ENCODE assay signal across 22 cellular contexts in the genomic region with DNA sequence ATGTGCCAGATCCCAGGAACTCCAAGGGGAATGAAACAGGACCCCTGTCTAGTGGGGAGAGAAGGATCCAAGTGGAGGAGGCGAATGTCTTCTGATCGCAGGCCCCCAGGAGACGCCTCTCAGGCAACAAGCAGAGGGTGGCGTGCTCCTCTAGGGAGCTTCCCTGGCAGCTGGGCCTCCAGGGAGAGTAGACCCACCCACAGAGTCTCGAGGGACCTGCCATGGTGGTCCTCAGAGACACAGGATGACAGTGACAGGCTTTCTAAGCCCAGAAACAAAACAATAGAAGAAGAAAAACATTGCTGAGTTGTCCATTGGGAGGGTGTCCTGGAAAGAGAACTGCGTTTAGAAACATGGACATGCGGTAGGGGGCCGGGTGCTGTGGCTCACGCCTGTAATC.
"Had no signal": no experiment of that assay in that cellular context is flagged by ENCODE, and none has a peak within 500 bp of the region (broad histone marks: within the 10 kb centered on the region; RNA-seq: fewer than 3 reads in every experiment).

No MANE protein-coding gene starts in this region.

- H3K27ac ChIP-seq: coronary artery, hepatocyte, neutrophil, psoas muscle, right lobe of liver, testis, tibial nerve had no signal

- H3K9me3 ChIP-seq: neutrophil, psoas muscle, right lobe of liver, testis had no signal

- H3K36me3 Mint-ChIP-seq: naive B cell had no signal

- H3K27me3 ChIP-seq: hepatocyte, neutrophil, right lobe of liver, testis, tibial nerve had no signal

- H3K36me3 ChIP-seq: neutrophil, right lobe of liver, tibial nerve had no signal

- H3K4me1 Mint-ChIP-seq: naive B cell had no signal

- H3K79me2 ChIP-seq: hepatocyte had no signal

- H3K4me2 ChIP-seq: hepatocyte had no signal

- ATAC-seq: left colon; left ventricle myocardium superior; psoas muscle; right lobe of liver; stimulated activated memory B cell treated with anti-CD40 and anti-IgM and Interleukin-4, amounts not matched to agents 10 μg/mL and 1 μg/mL and 100 μg/mL, for 72 hours had no signal

- H3K9me3 Mint-ChIP-seq: nephron; stimulated activated memory B cell treated with anti-CD40 and anti-IgM and Interleukin-4, amounts not matched to agents 10 μg/mL and 1 μg/mL and 100 μg/mL, for 72 hours had no signal

- H3K27ac Mint-ChIP-seq: nephron; stimulated activated memory B cell treated with anti-CD40 and anti-IgM and Interleukin-4, amounts not matched to agents 10 μg/mL and 1 μg/mL and 100 μg/mL, for 72 hours; stimulated activated naive CD8-positive, alpha-beta T cell treated with anti-CD3 and anti-CD28 coated beads, Interleukin-15, Interleukin-2, amounts not matched to agents 100 ng/mL and 50 ng/mL, for 24 hours had no signal

- H3K4me3 Mint-ChIP-seq: naive B cell; nephron; stimulated activated memory B cell treated with anti-CD40 and anti-IgM and Interleukin-4, amounts not matched to agents 10 μg/mL and 1 μg/mL and 100 μg/mL, for 72 hours; stimulated activated naive CD8-positive, alpha-beta T cell treated with anti-CD3 and anti-CD28 coated beads, Interleukin-15, Interleukin-2, amounts not matched to agents 100 ng/mL and 50 ng/mL, for 24 hours had no signal

- H3K4me1 ChIP-seq: psoas muscle, right lobe of liver, testis, tibial nerve had no signal

- H3K4me3 ChIP-seq: coronary artery, hepatocyte, lung, psoas muscle, right lobe of liver, testis, tibial nerve had no signal

- H3K27me3 Mint-ChIP-seq: naive B cell; stimulated activated memory B cell treated with anti-CD40 and anti-IgM and Interleukin-4, amounts not matched to agents 10 μg/mL and 1 μg/mL and 100 μg/mL, for 72 hours; stimulated activated naive CD8-positive, alpha-beta T cell treated with anti-CD3 and anti-CD28 coated beads, Interleukin-15, Interleukin-2, amounts not matched to agents 100 ng/mL and 50 ng/mL, for 24 hours had no signal

- H2AFZ ChIP-seq: hepatocyte had no signal

- DNase-seq: effector CD4-positive, alpha-beta T cell; foreskin melanocyte; head of caudate nucleus; left colon; left ventricle myocardium superior; mesendoderm; naive B cell; psoas muscle; retina; right lobe of liver; stimulated activated CD4-positive, alpha-beta T cell treated with anti-CD3 and anti-CD28 coated beads, Interleukin-15, amount 100 ng/mL, for 24 hours; stimulated activated CD4-positive, alpha-beta T cell treated with anti-CD3 and anti-CD28 coated beads, Interleukin-1b, Interleukin-23, amount 100 ng/mL, for 48 hours; stimulated activated CD4-positive, alpha-beta T cell treated with anti-CD3 and anti-CD28 coated beads, Interleukin-4, amount 100 ng/mL, for 24 hours; testis had no signal
